ENCODE assay signal across 9 cellular contexts in the genomic region with DNA sequence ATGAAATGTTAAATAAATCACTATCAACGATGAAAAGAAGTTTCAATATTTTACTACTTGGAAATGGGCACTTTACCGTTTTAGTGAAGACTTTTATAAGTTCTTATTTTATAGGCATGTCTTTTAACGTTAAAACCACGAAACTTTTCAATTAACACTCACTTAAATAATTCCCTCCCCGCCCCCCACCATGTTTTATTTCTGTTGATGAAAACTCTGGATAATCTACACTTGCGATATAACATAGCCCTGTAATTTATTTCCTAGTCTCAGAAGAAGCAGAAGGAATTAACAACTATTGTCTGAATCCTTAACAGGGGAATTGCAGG. TPM values are rescaled to one million over a fixed set of nuclear protein-coding genes. Genes with fewer than 3 reads are reported as not detected.
DNase-seq lines count a peak whose midpoint lies in the region; ATAC-seq and TF ChIP-seq lines count a peak whose summit lies in the region.
"Had no signal": no experiment of that assay in that cellular context is flagged by ENCODE, and none has a peak within 500 bp of the region (broad histone marks: within the 10 kb centered on the region; RNA-seq: fewer than 3 reads in every experiment).

No MANE protein-coding gene starts in this region.

- 39 to 41% (median 40%) methylated on average over 6 of the region's 6 CpGs for WGBS in psoas muscle, 3 donors

- no peak for ATAC-seq in psoas muscle
- ATAC-seq in GM18868 (IDR thresholded peaks at IDR 0.05; ENCODE audit: unreplicated experiment), result no peak
- ATAC-seq in left lobe of liver, result no peak

- peak overlapping the region; percentile 69 for H3K27ac Mint-ChIP-seq in Caco-2 (ENCODE audit: unreplicated experiment)

- H3K27ac ChIP-seq in psoas muscle, result no peak overlapping the region

- peak overlapping the region; percentile 82 for H3K4me3 Mint-ChIP-seq in Caco-2 (ENCODE audit: unreplicated experiment)

- POLR2A ChIA-PET in Caco-2 (lab: Charles Lee), result no interaction called here

- no peaks in the 10 kb centered on the region for H3K36me3 Mint-ChIP-seq in Caco-2 (ENCODE audit: insufficient read depth, unreplicated experiment)

- H3K4me3 ChIP-seq in Caco-2 (ENCODE audit: low read depth, low read length) (no peak overlapping the region; the same call in 1 of the 2 replicates), WI38 (ENCODE audit: low read depth, low read length) (peak overlapping the region; percentile 65), foreskin fibroblast (ENCODE audit: low read depth in 1 of 2, low read length in 2 of 2) (peak overlapping the region; percentile 74 to 84), psoas muscle (peak overlapping the region; percentile 82)

- in situ Hi-C loops in ACHN (cut with HindIII; ENCODE audit: low pct_ligation_motif_present, low pct_unique_long_range_greater_than_20kb, low sequenced_read_pairs), result no loop called here

- DNase-seq in Caco-2 (no peak), foreskin fibroblast (no peak), psoas muscle (no peak), left lobe of liver (ENCODE audit: low spot score) (no peak), ACHN (no peak), NCI-H82 treated with DMSO at 0.1 percent for 48 hours (lab: John Stamatoyannopoulos, UW; ENCODE audit: unreplicated experiment) (no peak)

- no peaks in the 10 kb centered on the region for H3K27me3 Mint-ChIP-seq in Caco-2 (ENCODE audit: insufficient read depth, unreplicated experiment)

- intact Hi-C loops in Caco-2 (cut with micrococcal nuclease; ENCODE audit: unreplicated experiment) (loop anchor here (1.0 kb wide), 1 partner anchor 45 kb away; a partner anchor contains a TSS), psoas muscle (cut with DNase I) (no loop called here)

- peaks cover 10% of the 10 kb centered on the region for H3K9me3 ChIP-seq in Caco-2
- H3K9me3 ChIP-seq in psoas muscle, result peaks cover 21% of the 10 kb centered on the region

- TF ChIP-seq CTCF in Caco-2 (IDR thresholded peaks at IDR 0.05; ENCODE audit: insufficient read depth in 1 of 2, low read depth in 1 of 2, low read length in 1 of 2, severe bottlenecking in 1 of 2, unreplicated experiment in 1 of 2) (no peak), WI38 (IDR thresholded peaks at IDR 0.05; ENCODE audit: low read depth, low read length) (no peak), foreskin fibroblast (IDR thresholded peaks at IDR 0.05; ENCODE audit: low read depth, low read length) (no peak), psoas muscle (IDR thresholded peaks at IDR 0.05) (no peak)

- CTCF ChIA-PET in Caco-2 (lab: Charles Lee), result no interaction called here

- BruUV-seq in Caco-2 (replicated peaks; lab: Mats Ljungman, UMichigan), result no TSS peak

- H3K27me3 ChIP-seq in Caco-2 (replicated peaks; ENCODE audit: control insufficient read depth, insufficient read depth, low read length), result no peaks in the 10 kb centered on the region
- no peaks in the 10 kb centered on the region for H3K27me3 ChIP-seq in psoas muscle (ENCODE audit: insufficient read depth in 3 of 3, low read length in 2 of 3)
- H3K27me3 ChIP-seq: body of pancreas had no signal

- H3K4me1 Mint-ChIP-seq in Caco-2 (ENCODE audit: low read depth, unreplicated experiment), result no peaks in the 10 kb centered on the region

- H3K4me1 ChIP-seq in Caco-2, result no peaks in the 10 kb centered on the region
- no peaks in the 10 kb centered on the region for H3K4me1 ChIP-seq in psoas muscle
- H3K4me1 ChIP-seq: body of pancreas had no signal

- peaks cover 10% of the 10 kb centered on the region for H3K9me3 Mint-ChIP-seq in Caco-2 (ENCODE audit: unreplicated experiment)

- H3K36me3 ChIP-seq in Caco-2 (ENCODE audit: control insufficient read depth, insufficient read depth, low read length) (no peaks in the 10 kb centered on the region), psoas muscle (ENCODE audit: insufficient read depth in 1 of 2, low read depth in 1 of 2) (no peaks in the 10 kb centered on the region)

RNA-seq across cellular contexts. Expression of a gene that starts 0.3 kb away (rescaled TPM):
- total RNA-seq in Caco-2 (2022) (0.91 and 1.5 TPM in 2 replicates), psoas muscle (1 to 10 TPM in 3 of 4 donors, under 1 TPM in 1; 0.86 to 4.3 (median 1.4) TPM), left lobe of liver (0.70 TPM)
- polyA plus RNA-seq in psoas muscle, result 1 to 10 TPM in 2 of 3 donors, under 1 TPM in 1; 0.96 to 2.6 (median 1.6) TPM

RNA-seq across cellular contexts. Expression of a gene that starts 45.3 kb away (rescaled TPM):
- total RNA-seq in Caco-2 (2022), result 4.2 and 6.1 TPM in 2 replicates
- total RNA-seq in psoas muscle, result 1 to 10 TPM; 1.4 to 4.8 (median 1.7) TPM
- polyA plus RNA-seq in psoas muscle, result 1 to 10 TPM in 1 of 3 donors, under 1 TPM in 2; 0.70 to 1.5 (median 0.91) TPM
- total RNA-seq in left lobe of liver, result 1.1 TPM

RNA-seq across cellular contexts. Expression of a gene that starts 46.5 kb away (rescaled TPM):
- total RNA-seq in Caco-2 (2022) (not detected in 2 replicates), psoas muscle (1 to 10 TPM; 1.6 to 2.9 (median 2.1) TPM), left lobe of liver (1.2 TPM)
- polyA plus RNA-seq in psoas muscle, result 1 to 10 TPM in 2 of 3 donors, under 1 TPM in 1; 0.58 to 6.3 (median 1.3) TPM
